9 cellular contexts compared by ENCODE assay signal in the genomic region with DNA sequence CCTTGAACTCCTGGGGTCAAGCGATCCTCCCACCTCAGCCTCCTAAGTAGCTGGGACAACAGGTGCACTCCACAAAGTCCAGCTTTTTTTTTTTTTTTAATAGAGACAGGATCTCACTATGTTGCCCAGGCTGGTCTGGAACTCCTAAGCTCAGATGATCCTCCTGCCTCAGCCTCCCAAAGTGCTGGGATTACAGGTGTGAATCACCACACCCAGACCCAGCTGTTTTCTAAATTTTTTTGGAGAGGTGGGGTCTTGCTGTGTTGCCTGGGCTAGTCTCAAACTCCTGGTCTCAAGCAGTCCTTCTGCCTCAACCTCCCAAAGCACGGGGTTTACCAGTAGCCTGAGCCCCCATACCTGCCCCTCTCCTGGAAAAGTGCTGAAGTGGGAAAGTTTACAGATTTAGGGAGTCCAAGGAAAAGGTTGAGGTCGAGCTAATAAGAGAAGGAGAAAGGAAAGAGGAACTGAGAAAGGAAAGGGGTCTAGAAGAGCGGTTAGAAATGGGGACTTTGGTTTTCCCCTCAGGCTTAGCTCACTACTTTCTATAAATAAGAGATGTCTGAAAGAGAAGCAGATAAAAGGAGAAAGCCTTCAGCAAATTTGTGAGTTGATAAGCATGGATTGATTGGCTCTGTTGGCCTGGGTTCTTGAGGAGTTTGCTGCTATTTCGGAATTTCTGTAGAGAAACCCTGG. TPM values are rescaled to one million over a fixed set of nuclear protein-coding genes. Genes with fewer than 3 reads are reported as not detected.
DNase-seq lines count a peak whose midpoint lies in the region; ATAC-seq and FAIRE-seq lines count a peak whose summit lies in the region.
"Had no signal": no experiment of that assay in that cellular context is flagged by ENCODE, and none has a peak within 500 bp of the region (broad histone marks: within the 10 kb centered on the region; RNA-seq: fewer than 3 reads in every experiment).

No MANE protein-coding gene starts in this region.

- H3K4me3 Mint-ChIP-seq in IgD-negative memory B cell, result peak overlapping the region in 2 of 4 donors; percentile 90 to 91
- H3K4me3 Mint-ChIP-seq in stimulated activated memory B cell treated with anti-CD40 and anti-IgM and Interleukin-4, amounts not matched to agents 10 μg/mL and 1 μg/mL and 100 μg/mL, for 72 hours, result peak overlapping the region; percentile 52

- ATAC-seq in HG02763 (IDR thresholded peaks at IDR 0.05; ENCODE audit: unreplicated experiment), result peak; percentile 61
- peak; percentile 83 for ATAC-seq in stimulated activated memory B cell treated with anti-CD40 and anti-IgM and Interleukin-4, amounts not matched to agents 10 μg/mL and 1 μg/mL and 100 μg/mL, for 72 hours

- no peak for DNase-seq in GM19239 (ENCODE audit: insufficient read length, low spot score)
- DNase-seq in kidney tubule cell (ENCODE audit: low spot score), result no peak
- DNase-seq in AG20443 (ENCODE audit: low spot score), result no peak
- no peak for DNase-seq in NCI-H146 (lab: John Stamatoyannopoulos, UW)
- DNase-seq: adrenal gland, T1000 had no signal

- peaks cover 59 to 77% (median 62%) of the 10 kb centered on the region in 3 donors for H3K4me1 Mint-ChIP-seq in IgD-negative memory B cell
- H3K4me1 Mint-ChIP-seq in stimulated activated memory B cell treated with anti-CD40 and anti-IgM and Interleukin-4, amounts not matched to agents 10 μg/mL and 1 μg/mL and 100 μg/mL, for 72 hours, result peaks cover 77% of the 10 kb centered on the region

- H3K36me3 Mint-ChIP-seq in IgD-negative memory B cell, result peaks cover 3% of the 10 kb centered on the region
- peaks cover 9% of the 10 kb centered on the region for H3K36me3 Mint-ChIP-seq in stimulated activated memory B cell treated with anti-CD40 and anti-IgM and Interleukin-4, amounts not matched to agents 10 μg/mL and 1 μg/mL and 100 μg/mL, for 72 hours

- H3K27me3 Mint-ChIP-seq in IgD-negative memory B cell, result no peaks in the 10 kb centered on the region
- no peaks in the 10 kb centered on the region for H3K27me3 Mint-ChIP-seq in stimulated activated memory B cell treated with anti-CD40 and anti-IgM and Interleukin-4, amounts not matched to agents 10 μg/mL and 1 μg/mL and 100 μg/mL, for 72 hours

- peak overlapping the region; percentile 39 to 93 (median 73) for H3K27ac Mint-ChIP-seq in IgD-negative memory B cell
- peak overlapping the region; percentile 2 for H3K27ac Mint-ChIP-seq in stimulated activated memory B cell treated with anti-CD40 and anti-IgM and Interleukin-4, amounts not matched to agents 10 μg/mL and 1 μg/mL and 100 μg/mL, for 72 hours

- peak; percentile 95 for FAIRE-seq in GM19239 (lab: Jason Lieb, UNC)

- no peaks in the 10 kb centered on the region for H3K9me3 Mint-ChIP-seq in IgD-negative memory B cell
- H3K9me3 Mint-ChIP-seq in stimulated activated memory B cell treated with anti-CD40 and anti-IgM and Interleukin-4, amounts not matched to agents 10 μg/mL and 1 μg/mL and 100 μg/mL, for 72 hours, result peaks cover 3% of the 10 kb centered on the region

RNA-seq across cellular contexts. Expression of a gene that starts 23.6 kb away (rescaled TPM):
- 17.0 TPM for polyA plus RNA-seq in IgD-negative memory B cell
